8 cellular contexts compared by ENCODE assay signal in the genomic region with DNA sequence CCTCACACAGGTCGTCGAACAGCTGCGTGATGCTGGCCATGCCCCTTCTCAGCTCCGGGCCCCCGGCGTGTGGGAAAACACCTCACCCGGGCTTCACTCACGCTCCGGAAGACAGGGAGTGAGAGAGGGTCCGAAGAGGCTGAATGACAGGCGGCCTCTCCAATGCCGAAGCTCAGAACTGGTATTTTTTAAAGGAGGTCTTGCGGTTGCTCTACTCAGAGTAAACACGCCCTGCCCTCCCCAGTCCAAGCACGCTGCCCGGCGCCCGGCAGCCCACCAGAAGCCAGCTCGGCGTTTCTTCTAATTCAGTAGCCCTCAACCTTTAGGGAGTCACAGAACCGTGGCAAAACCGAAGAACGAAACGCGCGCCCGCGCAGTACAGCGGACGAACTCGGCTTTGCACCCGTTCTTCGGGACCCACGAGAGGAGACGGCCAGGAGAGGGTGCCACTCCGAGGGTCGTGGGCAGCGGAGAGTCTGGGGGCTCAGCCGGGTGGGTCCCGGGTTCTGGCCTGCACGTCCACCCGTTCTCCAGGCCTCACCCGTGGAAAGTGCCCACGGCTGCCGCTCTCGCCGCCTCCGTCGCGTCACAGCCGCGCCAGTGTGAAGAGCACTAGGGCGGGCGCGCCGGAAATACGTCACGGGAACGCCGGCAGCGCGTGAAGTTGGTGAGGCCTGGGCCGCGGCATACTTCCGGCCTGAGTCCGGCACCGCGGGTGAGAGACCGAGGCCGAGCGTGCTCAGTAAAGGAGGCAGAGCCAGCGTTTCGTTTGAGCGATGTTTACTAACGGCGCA. TPM values are rescaled to one million over a fixed set of nuclear protein-coding genes. Genes with fewer than 3 reads are reported as not detected.
A peak's percentile ranks its signal among the peaks of the same experiment; 100 is the strongest.
DNase-seq lines count a peak whose midpoint lies in the region; ATAC-seq and TF ChIP-seq lines count a peak whose summit lies in the region.

A gene with protein sequence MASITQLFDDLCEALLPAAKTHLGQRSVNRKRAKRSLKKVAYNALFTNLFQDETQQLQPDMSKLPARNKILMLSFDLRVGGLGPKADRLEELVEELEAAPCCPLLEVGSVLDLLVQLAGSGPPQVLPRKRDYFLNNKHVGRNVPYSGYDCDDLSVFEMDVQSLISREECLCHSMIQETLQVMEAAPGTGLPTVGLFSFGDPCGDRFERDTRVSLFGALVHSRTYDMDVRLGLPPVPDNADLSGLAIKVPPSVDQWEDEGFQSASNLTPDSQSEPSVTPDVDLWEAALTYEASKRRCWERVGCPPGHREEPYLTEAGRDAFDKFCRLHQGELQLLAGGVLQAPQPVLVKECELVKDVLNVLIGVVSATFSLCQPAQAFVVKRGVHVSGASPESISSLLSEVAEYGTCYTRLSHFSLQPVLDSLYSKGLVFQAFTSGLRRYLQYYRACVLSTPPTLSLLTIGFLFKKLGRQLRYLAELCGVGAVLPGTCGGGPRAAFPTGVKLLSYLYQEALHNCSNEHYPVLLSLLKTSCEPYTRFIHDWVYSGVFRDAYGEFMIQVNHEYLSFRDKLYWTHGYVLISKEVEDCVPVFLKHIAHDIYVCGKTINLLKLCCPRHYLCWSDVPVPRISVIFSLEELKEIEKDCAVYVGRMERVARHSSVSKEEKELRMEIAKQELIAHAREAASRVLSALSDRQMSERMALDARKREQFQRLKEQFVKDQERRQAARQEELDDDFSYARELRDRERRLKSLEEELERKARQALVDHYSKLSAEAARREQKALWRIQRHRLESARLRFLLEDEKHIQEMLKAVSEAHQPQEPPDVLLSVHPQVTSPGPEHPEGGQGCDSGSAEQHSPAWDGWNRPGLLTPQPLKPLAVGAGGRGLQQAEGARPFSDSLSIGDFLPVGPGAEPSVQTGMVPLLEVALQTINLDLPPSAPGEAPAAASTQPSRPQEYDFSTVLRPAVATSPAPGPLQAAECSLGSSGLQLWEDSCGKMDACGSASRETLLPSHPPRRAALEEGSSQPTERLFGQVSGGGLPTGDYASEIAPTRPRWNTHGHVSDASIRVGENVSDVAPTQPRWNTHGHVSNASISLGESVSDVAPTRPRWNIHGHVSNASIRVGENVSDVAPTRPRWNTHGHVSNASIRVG (N-terminal part only) (minus strand): TSS at position 604 of the 794 bp plus-strand sequence. CDS start 564 bp downstream, at position 40.

- TF ChIP-seq POLR2A in GM18951 (IDR thresholded peaks at IDR 0.05; ENCODE audit: extremely low read depth, insufficient read depth, insufficient read length), result peak; percentile 91

- peak; percentile 69 for ATAC-seq in HG03280 (IDR thresholded peaks at IDR 0.05; ENCODE audit: unreplicated experiment)
- ATAC-seq in left colon, result peak; percentile 86

- H3K27ac ChIP-seq in cingulate gyrus (ENCODE audit: low read depth, low read length), result peak within 1 kb of the TSS; percentile 85

- in situ Hi-C loops in GM18951 (cut with MboI; ENCODE audit: low sequenced_read_pairs, unreplicated experiment), result no loop called here

- intact Hi-C loops in left colon (cut with DNase I, micrococcal nuclease), result no loop called here

- DNase-seq in AG08395 (ENCODE audit: low spot score) (peak; percentile 93), NCI-H510A (lab: John Stamatoyannopoulos, UW) (peak; percentile 76), left colon (peak; percentile 92 to 97)
- DNase-seq in activated CD4-positive, alpha-beta T cell treated with anti-CD3 and anti-CD28 coated beads for 4 hours, result peak; percentile 91 to 93
- DNase-seq in stimulated activated CD4-positive, alpha-beta T cell treated with anti-CD3 and anti-CD28 coated beads, Interleukin-1b, Interleukin-23, amount 100 ng/mL, for 4 hours (ENCODE audit: low read depth in 2 of 2), result peak; percentile 85 to 91

RNA-seq across cellular contexts. Expression of the gene that starts here (rescaled TPM):
- total RNA-seq in left colon, result 10 to 100 TPM; 26.3 to 31.6 TPM

Comparison
In these comparisons a context has a peak if more than half of its experiments do, and no peak if none do; other contexts are left out.
1. Peak in every context shown above with its lines: DNase-seq, ATAC-seq and H3K27ac ChIP-seq.